ENCODE assay signal across 8 cellular contexts in the genomic region with DNA sequence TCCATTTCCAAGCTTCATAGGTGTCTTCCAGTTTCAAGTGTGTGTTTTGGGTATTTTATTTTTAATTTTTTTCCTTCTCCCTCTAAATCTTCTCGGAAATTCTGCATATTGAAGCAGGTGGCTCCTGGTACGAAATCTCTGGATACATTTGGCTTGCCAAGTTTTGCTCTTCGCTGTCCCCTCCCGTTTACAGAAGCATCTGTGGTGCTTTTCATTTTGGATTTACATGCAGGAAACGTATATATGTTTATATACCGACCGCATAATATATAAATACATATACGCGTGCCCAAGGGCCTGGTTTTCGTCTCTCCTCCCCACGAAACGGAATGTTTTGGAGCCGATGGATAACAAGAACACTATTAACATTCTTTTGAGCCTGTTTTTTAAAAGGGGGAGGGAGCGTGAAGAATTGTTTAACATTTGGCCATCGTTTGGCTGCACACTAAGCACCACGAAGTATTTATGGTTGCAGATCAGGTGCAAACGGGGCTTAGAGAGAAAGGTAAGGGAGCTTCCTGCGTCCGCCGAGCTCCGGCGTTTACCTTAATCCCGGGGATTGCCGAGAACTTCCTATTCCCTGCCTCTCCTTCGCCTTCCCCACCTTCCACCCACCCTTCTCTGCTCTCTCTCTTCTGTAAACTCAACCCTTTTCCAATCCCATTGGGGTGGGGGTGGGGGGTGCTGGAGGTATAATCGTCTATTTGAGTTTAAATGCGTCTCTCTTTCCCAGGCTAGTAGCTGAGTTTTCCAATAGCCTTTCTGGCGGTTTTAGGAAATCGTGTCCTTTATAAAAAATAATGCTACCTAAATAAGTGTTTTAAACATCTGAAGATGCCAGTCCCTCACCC. TPM values are rescaled to one million over a fixed set of nuclear protein-coding genes. Genes with fewer than 3 reads are reported as not detected.
DNase-seq lines count a peak whose midpoint lies in the region; ATAC-seq and TF ChIP-seq lines count a peak whose summit lies in the region.

No MANE protein-coding gene starts in this region.

- WGBS in mesodermal cell (ENCODE audit: insufficient coverage in 2 of 2), 2 experiments: 0% methylated on average over 6 to 7 of the region's 29 CpGs

- TF ChIP-seq CTCF in upper lobe of right lung (IDR thresholded peaks at IDR 0.05): no peak

- intact Hi-C loops in upper lobe of right lung (cut with DNase I): no loop called here

- no peak for ATAC-seq in upper lobe of right lung
- no peak for ATAC-seq in GM18505 (IDR thresholded peaks at IDR 0.05; ENCODE audit: unreplicated experiment)
- ATAC-seq in GM18909 (IDR thresholded peaks at IDR 0.05; ENCODE audit: poor library complexity, unreplicated experiment): no peak

- H3K27me3 ChIP-seq in upper lobe of right lung: peaks cover 16% of the 10 kb centered on the region

- no peak overlapping the region for H3K27ac ChIP-seq in mesodermal cell (ENCODE audit: low read depth, low read length, severe bottlenecking)
- H3K27ac ChIP-seq in upper lobe of right lung: no peak overlapping the region

- H3K4me3 ChIP-seq in mesodermal cell (ENCODE audit: extremely low read depth, insufficient read depth, low read length, poor library complexity, severe bottlenecking) (peak overlapping the region; percentile 63), upper lobe of right lung (peak overlapping the region; percentile 60)

- no peaks in the 10 kb centered on the region for H3K9me3 ChIP-seq in mesodermal cell (ENCODE audit: control insufficient read depth, low read length)
- no peaks in the 10 kb centered on the region for H3K9me3 ChIP-seq in upper lobe of right lung

- H3K36me3 ChIP-seq in mesodermal cell (ENCODE audit: control insufficient read depth, insufficient read depth, low read length) (no peaks in the 10 kb centered on the region), upper lobe of right lung (no peaks in the 10 kb centered on the region)

- no peak for TF ChIP-seq POLR2A in GM18505 (IDR thresholded peaks at IDR 0.05; ENCODE audit: borderline replicate concordance, extremely low read depth, insufficient read depth, insufficient read length)

- no peaks in the 10 kb centered on the region for H3K4me1 ChIP-seq in mesodermal cell (ENCODE audit: control insufficient read depth, insufficient read depth, low read length, poor library complexity, severe bottlenecking)
- peaks cover 14% of the 10 kb centered on the region for H3K4me1 ChIP-seq in upper lobe of right lung

- DNase-seq in NCI-H82 (lab: John Stamatoyannopoulos, UW) (peak; percentile 64), NCI-H82 treated with DMSO at 0.1 percent for 48 hours (lab: John Stamatoyannopoulos, UW; ENCODE audit: unreplicated experiment) (no peak), NCI-H2227 (lab: John Stamatoyannopoulos, UW; ENCODE audit: unreplicated experiment) (peak; percentile 60), cerebellum (ENCODE audit: low spot score) (peak; percentile 30), upper lobe of right lung (no peak)

RNA-seq across cellular contexts. Expression of a gene that starts 1.1 kb away (rescaled TPM):
- total RNA-seq in cerebellum (61.6 TPM), upper lobe of right lung (3.3 TPM)
- 5.6 TPM for polyA plus RNA-seq in mesodermal cell (2013, experiment 1 of 2)
- 4.3 TPM for polyA plus RNA-seq in mesodermal cell (2013, experiment 2 of 2)

Comparison
In these comparisons a context has a peak if more than half of its experiments do, and no peak if none do; other contexts are left out.
1. DNase-seq: peak in NCI-H82 (single experiment), NCI-H2227 (single experiment) and cerebellum (single experiment); none in NCI-H82 treated with DMSO at 0.1 percent for 48 hours (single experiment) and upper lobe of right lung (single experiment).
2. RNA of a gene that starts 1.1 kb away (total RNA-seq): 61.6 TPM in cerebellum (single experiment); 3.3 TPM in upper lobe of right lung (single experiment); every median in the first group is over 10 times any median in the second.